In the genomic region with DNA sequence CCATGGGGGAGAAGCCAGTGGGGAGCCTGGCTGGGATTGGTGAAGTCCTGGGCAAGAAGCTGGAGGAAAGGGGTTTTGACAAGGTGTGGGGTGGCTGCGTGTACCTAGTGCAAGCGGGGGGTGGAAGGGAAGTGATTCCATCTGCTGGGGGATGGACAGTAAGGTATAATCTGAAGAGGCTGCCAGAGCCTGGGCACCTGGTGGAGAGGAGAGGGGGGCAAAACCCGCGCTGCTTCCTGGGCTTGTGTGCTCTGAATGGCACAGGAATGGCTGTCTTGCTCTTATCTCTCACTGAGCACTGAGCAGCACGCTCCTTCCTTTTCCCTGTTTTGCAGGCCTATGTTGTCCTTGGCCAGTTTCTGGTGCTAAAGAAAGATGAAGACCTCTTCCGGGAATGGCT, we compare ENCODE assay signal across 8 cellular contexts. TPM values are rescaled to one million over a fixed set of nuclear protein-coding genes. Genes with fewer than 3 reads are reported as not detected.
DNase-seq lines count a peak whose midpoint lies in the region; ATAC-seq, FAIRE-seq and TF ChIP-seq lines count a peak whose summit lies in the region.

No MANE protein-coding gene starts in this region.

- POLR2A ChIA-PET in SK-N-SH (lab: Yijun Ruan, JAX): interaction anchor here (1.5 to 2.0 kb wide), 3 partner anchors 42 to 115 kb away, joined by 5 to 11 read pairs (median 8); partner anchors contain the start of genes FIBP and SF3B2

- H3K27me3 Mint-ChIP-seq in activated T-helper 1 cell treated with anti-CD3 and anti-CD28 coated beads, Interleukin-12 subunit alpha, Interleukin-12 subunit beta, Interleukin-2, Interleukin-4 antibody, amounts not matched to agents 30 ng/mL and 10 ng/mL and 1 ng/mL, durations not matched to agents 14 hours and 24 hours and 36 hours (ENCODE audit: insufficient read depth): no peaks in the 10 kb centered on the region

- H3K9me3 ChIP-seq in SK-N-SH (no peaks in the 10 kb centered on the region), iPS-18a (ENCODE audit: control insufficient read depth, low read depth, low read length) (no peaks in the 10 kb centered on the region), stomach (no peaks in the 10 kb centered on the region)

- H4K20me1 ChIP-seq in SK-N-SH (ENCODE audit: insufficient read depth): peaks cover 4% of the 10 kb centered on the region; the same call in 1 of the 2 replicates

- DNase-seq in SK-N-SH (no peak), stomach (no peak), H54 (ENCODE audit: insufficient read length, low spot score) (no peak), A172 (ENCODE audit: low spot score) (no peak), urothelium cell line (ENCODE audit: low spot score) (no peak)
- DNase-seq in activated T-helper 1 cell treated with anti-CD3 and anti-CD28 coated beads, Interleukin-12 subunit alpha, Interleukin-12 subunit beta, Interleukin-2, Interleukin-4 antibody, amounts not matched to agents 30 ng/mL and 10 ng/mL and 1 ng/mL, durations not matched to agents 14 hours and 24 hours and 36 hours (ENCODE audit: low spot score): no peak

- WGBS in SK-N-SH (ENCODE audit: low lambda C conversion rate): 36% methylated on average over 6 of the region's 6 CpGs
- 47 to 79% (median 65%) methylated on average over 6 of the region's 6 CpGs for whole genome bisulfite sequencing in stomach, 5 donors

- H3K9me3 Mint-ChIP-seq in activated T-helper 1 cell treated with anti-CD3 and anti-CD28 coated beads, Interleukin-12 subunit alpha, Interleukin-12 subunit beta, Interleukin-2, Interleukin-4 antibody, amounts not matched to agents 30 ng/mL and 10 ng/mL and 1 ng/mL, durations not matched to agents 14 hours and 24 hours and 36 hours: no peaks in the 10 kb centered on the region

- ATAC-seq in SK-N-SH treated with all-trans-retinoic acid at 6 μM for 48 hours: no peak

- CTCF ChIA-PET in SK-N-SH (lab: Yijun Ruan, JAX): interaction anchor here (1.4 to 1.9 kb wide), 6 partner anchors 10 to 144 kb away, joined by 3 to 14 read pairs (median 6); no protein-coding TSS in a partner anchor

- H3K4me1 ChIP-seq in SK-N-SH (ENCODE audit: control insufficient read depth in 1 of 2, insufficient read depth in 2 of 2, low read depth in 1 of 2, low read length in 1 of 2) (peaks cover 6 to 11% of the 10 kb centered on the region in 2 experiments; a peak in 3 of 4 replicates), iPS-18a (ENCODE audit: control insufficient read depth, low read depth, low read length) (peaks cover 5% of the 10 kb centered on the region), stomach (peaks cover 14 to 41% (median 35%) of the 10 kb centered on the region in 4 donors)

- H3K36me3 Mint-ChIP-seq in activated T-helper 1 cell treated with anti-CD3 and anti-CD28 coated beads, Interleukin-12 subunit alpha, Interleukin-12 subunit beta, Interleukin-2, Interleukin-4 antibody, amounts not matched to agents 30 ng/mL and 10 ng/mL and 1 ng/mL, durations not matched to agents 14 hours and 24 hours and 36 hours (ENCODE audit: low read depth): peaks cover 37% of the 10 kb centered on the region

- peaks cover 36 to 38% of the 10 kb centered on the region in 2 experiments for H3K36me3 ChIP-seq in SK-N-SH (replicated peaks in 1 of 2; ENCODE audit: control insufficient read depth in 1 of 2, insufficient read depth in 2 of 2, low read length in 1 of 2)
- H3K36me3 ChIP-seq in iPS-18a (ENCODE audit: control insufficient read depth, low read depth, low read length): peaks cover 32% of the 10 kb centered on the region
- H3K36me3 ChIP-seq in stomach: peaks cover 32 to 47% (median 41%) of the 10 kb centered on the region in 4 donors

- no peak for TF ChIP-seq EP300 in SK-N-SH (IDR thresholded peaks at IDR 0.05; ENCODE audit: borderline replicate concordance in 1 of 2, low read depth in 1 of 2, low read length in 1 of 2)
- TF ChIP-seq EP300 in stomach (IDR thresholded peaks at IDR 0.05): no peak

- H3K9me2 ChIP-seq in SK-N-SH: no peaks in the 10 kb centered on the region

- no peak for TF ChIP-seq CTCF in SK-N-SH (IDR thresholded peaks at IDR 0.05)
- TF ChIP-seq CTCF in stomach (IDR thresholded peaks at IDR 0.05): no peak

- no peak for TF ChIP-seq RAD21 in SK-N-SH (IDR thresholded peaks at IDR 0.05; ENCODE audit: low read length)

- no peak overlapping the region for H2AFZ ChIP-seq in SK-N-SH (ENCODE audit: low read depth)

- H3K4me2 ChIP-seq in SK-N-SH: peak overlapping the region; percentile 96

- peak overlapping the region; percentile 95 for H3K9ac ChIP-seq in SK-N-SH
- H3K9ac ChIP-seq in iPS-18a (ENCODE audit: low read length): peak overlapping the region; percentile 64

- intact Hi-C loops in activated T-helper 1 cell treated with anti-CD3 and anti-CD28 coated beads, Interleukin-12 subunit alpha, Interleukin-12 subunit beta, Interleukin-2, Interleukin-4 antibody, amounts not matched to agents 30 ng/mL and 10 ng/mL and 1 ng/mL, durations not matched to agents 14 hours and 24 hours and 36 hours (cut with micrococcal nuclease): loop anchor here (2.0 to 5.0 kb wide), 6 partner anchors 42 to 671 kb away; partner anchors contain the start of genes DPF2, KAT5, RAB1B and RELA
- intact Hi-C loops in stomach (cut with DNase I; ENCODE audit: low total_unique reads): no loop called here

- peaks cover 61% of the 10 kb centered on the region for H3K79me2 ChIP-seq in SK-N-SH (ENCODE audit: insufficient read depth)

- H3K27me3 ChIP-seq in SK-N-SH (ENCODE audit: insufficient read depth) (no peaks in the 10 kb centered on the region), iPS-18a (ENCODE audit: control insufficient read depth, insufficient read depth, low read length) (no peaks in the 10 kb centered on the region), stomach (no peaks in the 10 kb centered on the region)

- peak overlapping the region; percentile 95 to 99 for H3K4me3 ChIP-seq in SK-N-SH (ENCODE audit: low read depth in 2 of 2, low read length in 1 of 2)
- peak overlapping the region; percentile 83 for H3K4me3 ChIP-seq in iPS-18a (ENCODE audit: low read length)
- peak overlapping the region; percentile 84 to 99 (median 94) for H3K4me3 ChIP-seq in stomach

- H3F3A ChIP-seq in SK-N-SH (replicated peaks; ENCODE audit: insufficient read depth): peaks cover 44% of the 10 kb centered on the region

- H3K27ac ChIP-seq in SK-N-SH (ENCODE audit: low read depth in 2 of 2, low read length in 1 of 2): peak overlapping the region; percentile 98; a peak in 2 of 4 replicates
- H3K27ac ChIP-seq in iPS-18a (ENCODE audit: low read length): no peak overlapping the region
- peak overlapping the region; percentile 93 to 96 (median 94) for H3K27ac ChIP-seq in stomach

- H3K4me1 Mint-ChIP-seq in activated T-helper 1 cell treated with anti-CD3 and anti-CD28 coated beads, Interleukin-12 subunit alpha, Interleukin-12 subunit beta, Interleukin-2, Interleukin-4 antibody, amounts not matched to agents 30 ng/mL and 10 ng/mL and 1 ng/mL, durations not matched to agents 14 hours and 24 hours and 36 hours (ENCODE audit: low read depth): peaks cover 26% of the 10 kb centered on the region

- peak overlapping the region; percentile 78 for H3K27ac Mint-ChIP-seq in activated T-helper 1 cell treated with anti-CD3 and anti-CD28 coated beads, Interleukin-12 subunit alpha, Interleukin-12 subunit beta, Interleukin-2, Interleukin-4 antibody, amounts not matched to agents 30 ng/mL and 10 ng/mL and 1 ng/mL, durations not matched to agents 14 hours and 24 hours and 36 hours

- peak overlapping the region; percentile 99 for H3K4me3 Mint-ChIP-seq in activated T-helper 1 cell treated with anti-CD3 and anti-CD28 coated beads, Interleukin-12 subunit alpha, Interleukin-12 subunit beta, Interleukin-2, Interleukin-4 antibody, amounts not matched to agents 30 ng/mL and 10 ng/mL and 1 ng/mL, durations not matched to agents 14 hours and 24 hours and 36 hours

- TF ChIP-seq POLR2A in stomach (IDR thresholded peaks at IDR 0.05) (no peak), H54 (IDR thresholded peaks at IDR 0.05; ENCODE audit: low read depth, low read length) (no peak)

- FAIRE-seq in H54 (lab: Jason Lieb, UNC): no peak
- no peak for FAIRE-seq in urothelium cell line (lab: Jason Lieb, UNC)

RNA-seq across cellular contexts. Expression of gene BANF1, which starts 1.0 kb away (rescaled TPM):
- polyA plus RNA-seq in SK-N-SH (2012; rRNA removed) (311 and 382 TPM in 2 replicates), stomach (100 to 1,000 TPM; 150 to 207 (median 180) TPM)
- polyA plus RNA-seq in SK-N-SH (2012; cell fraction: cytosol; rRNA removed): 356 and 432 TPM in 2 replicates
- polyA plus RNA-seq in SK-N-SH (2012; cell fraction: nucleus; rRNA removed): 131 and 164 TPM in 2 replicates
- total RNA-seq in activated T-helper 1 cell treated with anti-CD3 and anti-CD28 coated beads, Interleukin-12 subunit alpha, Interleukin-12 subunit beta, Interleukin-2, Interleukin-4 antibody, amounts not matched to agents 30 ng/mL and 10 ng/mL and 1 ng/mL, durations not matched to agents 14 hours and 24 hours and 36 hours: 282 and 284 TPM in 2 replicates
- total RNA-seq in stomach: 10 to 100 TPM; 12.3 to 58.4 (median 27.2) TPM
- total RNA-seq in A172 (2014; rRNA removed; shearing (Covaris generic)): 53.2 and 72.3 TPM in 2 replicates

RNA-seq across cellular contexts. Expression of gene EIF1AD, which starts 1.3 kb away (rescaled TPM):
- 28.9 and 31.4 TPM in 2 replicates for polyA plus RNA-seq in SK-N-SH (2012; rRNA removed)
- polyA plus RNA-seq in SK-N-SH (2012; cell fraction: cytosol; rRNA removed): 21.5 and 28.9 TPM in 2 replicates
- 30.7 and 36.1 TPM in 2 replicates for polyA plus RNA-seq in SK-N-SH (2012; cell fraction: nucleus; rRNA removed)
- total RNA-seq in activated T-helper 1 cell treated with anti-CD3 and anti-CD28 coated beads, Interleukin-12 subunit alpha, Interleukin-12 subunit beta, Interleukin-2, Interleukin-4 antibody, amounts not matched to agents 30 ng/mL and 10 ng/mL and 1 ng/mL, durations not matched to agents 14 hours and 24 hours and 36 hours: 69.0 and 70.7 TPM in 2 replicates
- total RNA-seq in stomach: 10 to 100 TPM in 2 of 5 donors, 1 to 10 TPM in 2, not detected in 1; 3.8 to 26.1 (median 12.9) TPM
- 10 to 100 TPM; 10.5 to 13.6 (median 13.1) TPM for polyA plus RNA-seq in stomach
- total RNA-seq in A172 (2014; rRNA removed; shearing (Covaris generic)): 45.6 and 54.5 TPM in 2 replicates

RNA-seq across cellular contexts. Expression of gene CST6, which starts 8.5 kb away (rescaled TPM):
- polyA plus RNA-seq in SK-N-SH (2012; rRNA removed) (0.60 and 0.90 TPM in 2 replicates), stomach (1 to 10 TPM in 1 of 3 donors, under 1 TPM in 1, not detected in 1; 0.50 to 6.6 TPM)
- 0.24 and 0.52 TPM in 2 replicates for polyA plus RNA-seq in SK-N-SH (2012; cell fraction: cytosol; rRNA removed)
- polyA plus RNA-seq in SK-N-SH (2012; cell fraction: nucleus; rRNA removed): 0.28 and 0.71 TPM in 2 replicates
- total RNA-seq in activated T-helper 1 cell treated with anti-CD3 and anti-CD28 coated beads, Interleukin-12 subunit alpha, Interleukin-12 subunit beta, Interleukin-2, Interleukin-4 antibody, amounts not matched to agents 30 ng/mL and 10 ng/mL and 1 ng/mL, durations not matched to agents 14 hours and 24 hours and 36 hours: 1.7 and 2.0 TPM in 2 replicates
- total RNA-seq in stomach: 10 to 100 TPM in 1 of 5 donors, not detected in 4; 47.8 TPM
- total RNA-seq in A172 (2014; rRNA removed; shearing (Covaris generic)): not detected in 2 replicates

RNA-seq across cellular contexts. Expression of gene CATSPER1, which starts 23.0 kb away (rescaled TPM):
- polyA plus RNA-seq in SK-N-SH (2012; rRNA removed) (1.9 and 2.2 TPM in 2 replicates), stomach (1 to 10 TPM in 1 of 3 donors, under 1 TPM in 2; 0.08 to 1.4 (median 0.68) TPM)
- polyA plus RNA-seq in SK-N-SH (2012; cell fraction: cytosol; rRNA removed): 1.5 and 2.3 TPM in 2 replicates
- 1.2 and 1.5 TPM in 2 replicates for polyA plus RNA-seq in SK-N-SH (2012; cell fraction: nucleus; rRNA removed)
- total RNA-seq in activated T-helper 1 cell treated with anti-CD3 and anti-CD28 coated beads, Interleukin-12 subunit alpha, Interleukin-12 subunit beta, Interleukin-2, Interleukin-4 antibody, amounts not matched to agents 30 ng/mL and 10 ng/mL and 1 ng/mL, durations not matched to agents 14 hours and 24 hours and 36 hours: 0.18 and 0.76 TPM in 2 replicates
- not detected for total RNA-seq in stomach
- total RNA-seq in A172 (2014; rRNA removed; shearing (Covaris generic)): 0.29 and 0.41 TPM in 2 replicates

RNA-seq across cellular contexts. Expression of gene SART1, which starts 41.8 kb away (rescaled TPM):
- 39.2 and 73.6 TPM in 2 replicates for polyA plus RNA-seq in SK-N-SH (2012; rRNA removed)
- 37.0 and 42.0 TPM in 2 replicates for polyA plus RNA-seq in SK-N-SH (2012; cell fraction: cytosol; rRNA removed)
- 77.9 and 98.0 TPM in 2 replicates for polyA plus RNA-seq in SK-N-SH (2012; cell fraction: nucleus; rRNA removed)
- total RNA-seq in activated T-helper 1 cell treated with anti-CD3 and anti-CD28 coated beads, Interleukin-12 subunit alpha, Interleukin-12 subunit beta, Interleukin-2, Interleukin-4 antibody, amounts not matched to agents 30 ng/mL and 10 ng/mL and 1 ng/mL, durations not matched to agents 14 hours and 24 hours and 36 hours: 110 TPM in 2 replicates
- 100 to 1,000 TPM in 2 of 5 donors, 10 to 100 TPM in 3; 26.1 to 278 (median 38.4) TPM for total RNA-seq in stomach
- 10 to 100 TPM; 76.1 to 93.2 (median 88.9) TPM for polyA plus RNA-seq in stomach
- 35.8 and 54.8 TPM in 2 replicates for total RNA-seq in A172 (2014; rRNA removed; shearing (Covaris generic))
